In genomic region chr1:151314137-151314875, GRCh38 we compare ENCODE assay signal across 1 cellular context.
TF ChIP-seq lines count a peak whose summit lies in the region.

No MANE protein-coding gene starts in this region.

TF ChIP-seq in SK-N-SH, 30 proteins besides CTCF, POLR2A, EP300 and RAD21 (continued from another document):
- TF ChIP-seq POLR2AphosphoS5 (IDR thresholded peaks at IDR 0.05; ENCODE audit: low read depth, low read length): peak; percentile 36; the same call in 1 of the 2 replicates
- no peak for TF ChIP-seq EZH2phosphoT487 (IDR thresholded peaks at IDR 0.05; ENCODE audit: borderline replicate concordance, low read depth)
- TF ChIP-seq GATA2 (CRISPR knock-in tag; IDR thresholded peaks at IDR 0.05): no peak
- no peak for TF ChIP-seq TEAD4 (IDR thresholded peaks at IDR 0.05; ENCODE audit: borderline replicate concordance, insufficient read depth)
- TF ChIP-seq MXI1 (IDR thresholded peaks at IDR 0.05; ENCODE audit: low read depth, low read length): no peak
- TF ChIP-seq REST (IDR thresholded peaks at IDR 0.05; ENCODE audit: low read depth, low read length): no peak
- peak; percentile 39; the same call in 1 of the 2 replicates for TF ChIP-seq PBX3 (IDR thresholded peaks at IDR 0.05)
